ENCODE assay signal across 8 cellular contexts in genomic region chr14:97978336-97978735, GRCh38.
DNase-seq lines count a peak whose midpoint lies in the region; ATAC-seq, FAIRE-seq and TF ChIP-seq lines count a peak whose summit lies in the region.

No MANE protein-coding gene starts in this region.

- no peaks in the 10 kb centered on the region for H3K79me2 ChIP-seq in astrocyte (ENCODE audit: insufficient read depth, low read length)

- TF ChIP-seq CTCF in 22Rv1 (IDR thresholded peaks at IDR 0.05) (peak; percentile 49), astrocyte (IDR thresholded peaks at IDR 0.05; ENCODE audit: insufficient read depth, low read depth, low read length) (peak; percentile 33)

- H3K9me3 ChIP-seq in astrocyte (ENCODE audit: insufficient read depth, low read depth, low read length) (peaks cover 2% of the 10 kb centered on the region), iPS-18a (ENCODE audit: control insufficient read depth, low read depth, low read length) (no peaks in the 10 kb centered on the region)

- peaks cover 2% of the 10 kb centered on the region for H3K9me3 Mint-ChIP-seq in astrocyte (ENCODE audit: unreplicated experiment)

- H3K4me3 ChIP-seq in astrocyte (ENCODE audit: insufficient read depth, low read depth, low read length) (peak overlapping the region; percentile 35), iPS-18a (ENCODE audit: low read length) (peak overlapping the region; percentile 58), skin epidermis (peak overlapping the region in 5 of 7 experiments; percentile 10 to 36 (median 32))

- H3K4me3 Mint-ChIP-seq in astrocyte (ENCODE audit: unreplicated experiment): no peak overlapping the region

- peak; percentile 35 for DNase-seq in KBM-7
- DNase-seq in T-helper 22 cell (ENCODE audit: low read depth): peak; percentile 66
- peak; percentile 61 for DNase-seq in astrocyte (ENCODE audit: low read depth)

- no peaks in the 10 kb centered on the region for H3K36me3 Mint-ChIP-seq in astrocyte (ENCODE audit: low read depth, unreplicated experiment)

- H3K4me1 Mint-ChIP-seq in astrocyte (ENCODE audit: low read depth, unreplicated experiment): no peaks in the 10 kb centered on the region

- no peaks in the 10 kb centered on the region for H4K20me1 ChIP-seq in astrocyte (ENCODE audit: insufficient read depth, low read length)

- peak overlapping the region; percentile 24 for H2AFZ ChIP-seq in astrocyte (ENCODE audit: low read depth, low read length)

- H3K9ac ChIP-seq in astrocyte (ENCODE audit: low read length) (no peak overlapping the region), iPS-18a (ENCODE audit: low read length) (no peak overlapping the region)

- no peak overlapping the region for H3K27ac Mint-ChIP-seq in astrocyte (ENCODE audit: unreplicated experiment)

- H3K27me3 Mint-ChIP-seq in astrocyte (ENCODE audit: low read depth, unreplicated experiment): peaks cover 22% of the 10 kb centered on the region

- H3K4me1 ChIP-seq in astrocyte (ENCODE audit: insufficient read depth, low read length) (no peaks in the 10 kb centered on the region), iPS-18a (ENCODE audit: control insufficient read depth, low read depth, low read length) (peaks cover 9% of the 10 kb centered on the region)

- H3K27me3 ChIP-seq in astrocyte (ENCODE audit: insufficient read depth, low read length) (no peaks in the 10 kb centered on the region), iPS-18a (ENCODE audit: control insufficient read depth, insufficient read depth, low read length) (peaks cover 8% of the 10 kb centered on the region)

- ATAC-seq in HG03565 (IDR thresholded peaks at IDR 0.05; ENCODE audit: unreplicated experiment) (no peak), GM21367 (IDR thresholded peaks at IDR 0.05; ENCODE audit: unreplicated experiment) (no peak)

- FAIRE-seq in astrocyte (lab: Jason Lieb, UNC): peak; percentile 23

- H3K36me3 ChIP-seq in astrocyte (ENCODE audit: insufficient read depth, low read length): no peaks in the 10 kb centered on the region
- no peaks in the 10 kb centered on the region for H3K36me3 ChIP-seq in iPS-18a (ENCODE audit: control insufficient read depth, low read depth, low read length)

- H3K4me2 ChIP-seq in astrocyte (ENCODE audit: low read length): peak overlapping the region; percentile 78

- in situ Hi-C loops in KBM-7 (cut with MboI; ENCODE audit: low pct_unique_long_range_greater_than_20kb, low sequenced_read_pairs): no loop called here

- H3K27ac ChIP-seq in 22Rv1 (no peak overlapping the region), astrocyte (ENCODE audit: low read depth, low read length) (no peak overlapping the region), iPS-18a (ENCODE audit: low read length) (no peak overlapping the region), skin epidermis (peak overlapping the region in 18 of 21 experiments; percentile 62 to 96 (median 82))

Comparison
In these comparisons a context has a peak if more than half of its experiments do, and no peak if none do; other contexts are left out.
1. H3K27ac ChIP-seq: peak in skin epidermis (18 of 21); none in 22Rv1 (single experiment), astrocyte (single experiment) and iPS-18a (single experiment).
2. Peak in every context shown above with its lines, with median percentiles within 50 percentile points of each other: DNase-seq and H3K4me3 ChIP-seq.